In the genomic region with DNA sequence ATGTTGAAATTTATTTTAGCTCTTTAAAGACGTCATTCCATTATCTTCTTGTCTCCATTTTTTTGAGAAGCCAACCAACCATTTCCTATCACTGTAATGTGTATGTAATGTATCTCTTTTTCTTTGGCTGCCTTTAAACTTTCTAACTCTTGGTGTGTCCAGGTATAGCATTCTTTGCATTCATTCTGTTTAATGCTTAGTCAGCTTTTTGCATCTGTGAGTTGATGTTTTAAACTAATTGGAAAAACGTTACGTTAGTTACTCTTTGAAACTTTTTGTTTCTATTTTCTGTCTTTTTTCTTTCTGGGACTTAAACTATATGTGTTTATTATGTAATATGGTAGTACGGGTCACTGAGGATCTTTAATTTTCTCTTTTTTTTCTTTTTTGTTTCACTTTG, we compare ENCODE assay signal across 9 cellular contexts.
"Had no signal": no experiment of that assay in that cellular context is flagged by ENCODE, and none has a peak within 500 bp of the region (broad histone marks: within the 10 kb centered on the region; RNA-seq: fewer than 3 reads in every experiment).

No MANE protein-coding gene starts in this region.

- H3K4me2 ChIP-seq: GM23338, KMS-11 had no signal

- H3K4me3 ChIP-seq: GM23338, HAP-1 had no signal

- H3K27ac ChIP-seq: KMS-11 had no signal

- H2AFZ ChIP-seq: GM23338 had no signal

- H3K9me3 Mint-ChIP-seq: HFFc6 had no signal

- FAIRE-seq: HTR-8/SVneo had no signal

- H3K4me3 Mint-ChIP-seq: GM23338, HFFc6 had no signal

- ATAC-seq: GM23338, HCT116 had no signal

- H3K9ac ChIP-seq: KMS-11 had no signal

- H3K36me3 ChIP-seq: HAP-1 had no signal

- H3K4me1 Mint-ChIP-seq: GM23338 had no signal

- DNase-seq: H7, HFFc6, Karpas-422, KBM-7 had no signal

- H3K27ac Mint-ChIP-seq: GM23338, HFFc6 had no signal
